ENCODE assay signal across 25 cellular contexts in genomic region chr9:23308114-23308513, GRCh38.
"Had no signal": no experiment of that assay in that cellular context is flagged by ENCODE, and none has a peak within 500 bp of the region (broad histone marks: within the 10 kb centered on the region; RNA-seq: fewer than 3 reads in every experiment).

No MANE protein-coding gene starts in this region.

- H3K36me3 ChIP-seq: left ventricle myocardium inferior, lower lobe of right lung, neutrophil, pancreas, right atrium auricular region, stomach, thyroid gland had no signal

- H3K9me3 ChIP-seq: left ventricle myocardium inferior, lower lobe of right lung, mucosa of descending colon, neutrophil, pancreas, right atrium auricular region, thyroid gland had no signal

- H3K4me1 ChIP-seq: left ventricle myocardium inferior, lower lobe of right lung, pancreas, right atrium auricular region, stomach, thyroid gland had no signal

- H3K4me3 ChIP-seq: left ventricle myocardium inferior, lower lobe of right lung, mucosa of descending colon, pancreas, right atrium auricular region, stomach, thyroid gland had no signal

- H3K27me3 ChIP-seq: neutrophil, pancreas, right atrium auricular region, stomach, thyroid gland had no signal

- H3K27ac ChIP-seq: left ventricle myocardium inferior, lower lobe of right lung, neutrophil, pancreas, right atrium auricular region, stomach, thyroid gland had no signal

- FAIRE-seq: endometrium, frontal cortex, pancreas had no signal

- DNase-seq: cortex of kidney; effector memory CD8-positive, alpha-beta T cell; erythroblast; hypothalamus; immature natural killer cell; islet precursor cell; kidney glomerular epithelial cell; left colon; left ventricle myocardium inferior; lower lobe of right lung; mucosa of descending colon; naive B cell; pancreas; stimulated activated CD4-positive, alpha-beta T cell treated with anti-CD3 and anti-CD28 coated beads, Interleukin-2, amount 100 ng/mL, for 24 hours; stimulated activated CD4-positive, alpha-beta T cell treated with anti-CD3 and anti-CD28 coated beads, Interleukin-4, amount 100 ng/mL, for 24 hours; stimulated activated naive CD4-positive, alpha-beta T cell treated with Interleukin-2 at 50 U/mL for 16 hours; stomach; thyroid gland had no signal

- ATAC-seq: effector memory CD8-positive, alpha-beta T cell; left colon; lower lobe of right lung; mucosa of descending colon; natural killer cell treated with Interleukin-12 subunit alpha and Interleukin-12 subunit beta and Interleukin-15 and Interleukin-18, amount 100 ng/mL, for 72 hours; pancreas; sciatic nerve; stimulated activated effector memory CD8-positive, alpha-beta T cell treated with anti-CD3 and anti-CD28 coated beads, Interleukin-12 subunit alpha, Interleukin-12 subunit beta, amount 100 ng/mL, for 72 hours had no signal
